Comparison of ENCODE assay signal across 14 cellular contexts in the genomic region with DNA sequence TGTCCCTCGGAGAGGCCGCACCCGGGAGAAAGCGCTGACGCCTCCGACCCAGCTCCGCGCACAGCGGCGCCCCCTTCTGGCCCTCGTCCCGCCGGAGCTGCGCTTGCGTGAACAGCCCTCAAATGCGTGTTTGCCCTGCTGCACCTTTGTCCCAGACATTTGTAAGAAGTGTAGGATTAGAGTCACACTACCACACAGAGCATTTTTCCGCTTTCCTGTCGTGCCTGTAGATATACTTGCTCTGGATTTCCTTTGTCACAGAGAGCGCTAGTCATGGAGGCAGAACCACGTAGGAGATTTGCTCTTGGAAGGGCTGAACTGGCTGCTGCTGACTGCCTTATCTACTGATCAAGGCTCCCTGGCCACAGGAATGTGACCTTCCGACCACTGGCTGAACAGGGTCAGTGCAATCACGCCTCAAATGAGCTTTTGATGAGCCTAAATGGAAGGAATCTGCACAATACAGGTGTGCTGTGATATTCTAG.
DNase-seq lines count a peak whose midpoint lies in the region; ATAC-seq, FAIRE-seq and TF ChIP-seq lines count a peak whose summit lies in the region.
"Had no signal": no experiment of that assay in that cellular context is flagged by ENCODE, and none has a peak within 500 bp of the region (broad histone marks: within the 10 kb centered on the region; RNA-seq: fewer than 3 reads in every experiment).

No MANE protein-coding gene starts in this region.

- no peaks in the 10 kb centered on the region for H3K4me1 Mint-ChIP-seq in stimulated activated naive CD8-positive, alpha-beta T cell treated with anti-CD3 and anti-CD28 coated beads, Interleukin-15, amount 100 ng/mL, for 72 hours
- H3K4me1 Mint-ChIP-seq: activated CD4-positive, alpha-beta T cell treated with anti-CD3 and anti-CD28 coated beads, Interleukin-2, amount 10 ng/mL, durations not matched to agents 7 days and 5 days; CD4-positive, CD25-positive, alpha-beta regulatory T cell had no signal

- H3K27ac ChIP-seq in RWPE2 (ENCODE audit: poor library complexity, severe bottlenecking): no peak overlapping the region
- H3K27ac ChIP-seq in iPS-18a (ENCODE audit: low read length): no peak overlapping the region
- H3K27ac ChIP-seq: brain microvascular endothelial cell, thoracic aorta had no signal

- no peak overlapping the region for H3K27ac Mint-ChIP-seq in stimulated activated naive CD8-positive, alpha-beta T cell treated with anti-CD3 and anti-CD28 coated beads, Interleukin-15, amount 100 ng/mL, for 72 hours
- H3K27ac Mint-ChIP-seq: activated CD4-positive, alpha-beta T cell treated with anti-CD3 and anti-CD28 coated beads, Interleukin-2, amount 10 ng/mL, durations not matched to agents 7 days and 5 days; CD4-positive, CD25-positive, alpha-beta regulatory T cell had no signal

- H3K27me3 ChIP-seq in RWPE2 (ENCODE audit: insufficient read depth, poor library complexity, severe bottlenecking) (no peaks in the 10 kb centered on the region), iPS-18a (ENCODE audit: control insufficient read depth, insufficient read depth, low read length) (peaks cover 18% of the 10 kb centered on the region), BE2C (no peaks in the 10 kb centered on the region)
- H3K27me3 ChIP-seq: brain microvascular endothelial cell had no signal

- H3K9ac ChIP-seq in iPS-18a (ENCODE audit: low read length): no peak overlapping the region

- no peak overlapping the region for H3K4me3 Mint-ChIP-seq in stimulated activated naive CD8-positive, alpha-beta T cell treated with anti-CD3 and anti-CD28 coated beads, Interleukin-15, amount 100 ng/mL, for 72 hours
- H3K4me3 Mint-ChIP-seq: activated CD4-positive, alpha-beta T cell treated with anti-CD3 and anti-CD28 coated beads, Interleukin-2, amount 10 ng/mL, durations not matched to agents 7 days and 5 days; CD4-positive, CD25-positive, alpha-beta regulatory T cell had no signal

- no peaks in the 10 kb centered on the region for H3K36me3 ChIP-seq in RWPE2 (ENCODE audit: low read depth)
- no peaks in the 10 kb centered on the region for H3K36me3 ChIP-seq in iPS-18a (ENCODE audit: control insufficient read depth, low read depth, low read length)
- H3K36me3 ChIP-seq in BE2C: no peaks in the 10 kb centered on the region
- H3K36me3 ChIP-seq: brain microvascular endothelial cell, thoracic aorta had no signal

- H3K4me3 ChIP-seq in RWPE2 (ENCODE audit: severe bottlenecking) (no peak overlapping the region), iPS-18a (ENCODE audit: low read length) (peak overlapping the region; percentile 52), BE2C (ENCODE audit: low read depth, low read length) (no peak overlapping the region)
- H3K4me3 ChIP-seq: thoracic aorta had no signal

- peaks cover 4 to 11% of the 10 kb centered on the region in 2 donors for H3K9me3 Mint-ChIP-seq in stimulated activated naive CD8-positive, alpha-beta T cell treated with anti-CD3 and anti-CD28 coated beads, Interleukin-15, amount 100 ng/mL, for 72 hours
- H3K9me3 Mint-ChIP-seq: activated CD4-positive, alpha-beta T cell treated with anti-CD3 and anti-CD28 coated beads, Interleukin-2, amount 10 ng/mL, durations not matched to agents 7 days and 5 days had no signal

- no peaks in the 10 kb centered on the region for H3K9me3 ChIP-seq in RWPE2 (ENCODE audit: severe bottlenecking)
- no peaks in the 10 kb centered on the region for H3K9me3 ChIP-seq in iPS-18a (ENCODE audit: control insufficient read depth, low read depth, low read length)
- no peaks in the 10 kb centered on the region for H3K9me3 ChIP-seq in BE2C
- H3K9me3 ChIP-seq: thoracic aorta had no signal

- peak; percentile 28 for TF ChIP-seq CTCF in RWPE2 (IDR thresholded peaks at IDR 0.05; ENCODE audit: poor library complexity, severe bottlenecking)
- no peak for TF ChIP-seq CTCF in BE2C (IDR thresholded peaks at IDR 0.05; ENCODE audit: low read depth, low read length)

- H3K4me1 ChIP-seq in RWPE2 (ENCODE audit: insufficient read depth, poor library complexity, severe bottlenecking) (no peaks in the 10 kb centered on the region), iPS-18a (ENCODE audit: control insufficient read depth, low read depth, low read length) (peaks cover 5% of the 10 kb centered on the region), BE2C (no peaks in the 10 kb centered on the region)

- no peak for ATAC-seq in stimulated activated naive CD8-positive, alpha-beta T cell treated with anti-CD3 and anti-CD28 coated beads, Interleukin-15, Interleukin-2, amounts not matched to agents 100 U/mL and 50 U/mL, for 24 hours
- no peak for ATAC-seq in stimulated activated naive CD8-positive, alpha-beta T cell treated with anti-CD3 and anti-CD28 coated beads, Interleukin-15, amount 100 ng/mL, for 72 hours
- ATAC-seq in RWPE2 (ENCODE audit: low read depth) (peak; percentile 31; the same call in 2 of the 3 replicates), GM21717 (IDR thresholded peaks at IDR 0.05; ENCODE audit: unreplicated experiment) (no peak)

- peak; percentile 20 for DNase-seq in stimulated activated naive CD8-positive, alpha-beta T cell treated with anti-CD3 and anti-CD28 coated beads, Interleukin-15, Interleukin-2, amounts not matched to agents 100 U/mL and 50 U/mL, for 24 hours
- no peak for DNase-seq in stimulated activated naive CD8-positive, alpha-beta T cell treated with anti-CD3 and anti-CD28 coated beads, Interleukin-15, amount 100 ng/mL, for 72 hours
- DNase-seq in RWPE2 (ENCODE audit: low spot score) (no peak), urothelium cell line (ENCODE audit: low spot score) (peak; percentile 58), BE2C (no peak), putamen (ENCODE audit: low spot score) (no peak)
- DNase-seq: activated CD4-positive, alpha-beta T cell treated with anti-CD3 and anti-CD28 coated beads, Interleukin-2, amount 10 ng/mL, durations not matched to agents 7 days and 5 days; brain microvascular endothelial cell; CD4-positive, CD25-positive, alpha-beta regulatory T cell; OCI-M1 had no signal

- FAIRE-seq in urothelium cell line (lab: Jason Lieb, UNC): no peak
- FAIRE-seq: HTR-8/SVneo had no signal

- peaks cover 10% of the 10 kb centered on the region for H3K27me3 Mint-ChIP-seq in stimulated activated naive CD8-positive, alpha-beta T cell treated with anti-CD3 and anti-CD28 coated beads, Interleukin-15, amount 100 ng/mL, for 72 hours
- H3K27me3 Mint-ChIP-seq: activated CD4-positive, alpha-beta T cell treated with anti-CD3 and anti-CD28 coated beads, Interleukin-2, amount 10 ng/mL, durations not matched to agents 7 days and 5 days had no signal

Comparison
In these comparisons a context has a peak if more than half of its experiments do, and no peak if none do; other contexts are left out.
1. DNase-seq: peak in stimulated activated naive CD8-positive, alpha-beta T cell treated with anti-CD3 and anti-CD28 coated beads, Interleukin-15, Interleukin-2, amounts not matched to agents 100 U/mL and 50 U/mL, for 24 hours (single experiment) and urothelium cell line (single experiment); none in stimulated activated naive CD8-positive, alpha-beta T cell treated with anti-CD3 and anti-CD28 coated beads, Interleukin-15, amount 100 ng/mL, for 72 hours (0 of 2), RWPE2 (single experiment), BE2C (single experiment) and putamen (single experiment).